In genomic region chr4:36573441-36573840, GRCh38 we compare ENCODE assay signal across 22 cellular contexts.
"Had no signal": no experiment of that assay in that cellular context is flagged by ENCODE, and none has a peak within 500 bp of the region (broad histone marks: within the 10 kb centered on the region; RNA-seq: fewer than 3 reads in every experiment).

No MANE protein-coding gene starts in this region.

- H3K36me3 Mint-ChIP-seq: immature natural killer cell; stimulated activated effector memory CD8-positive, alpha-beta T cell treated with anti-CD3 and anti-CD28 coated beads, Interleukin-12 subunit alpha, Interleukin-12 subunit beta, amount 100 ng/mL, for 72 hours had no signal

- H3K4me3 ChIP-seq: left ventricle myocardium inferior, lower lobe of right lung, prostate gland, right atrium auricular region, sigmoid colon, stomach, thyroid gland had no signal

- H3K4me1 Mint-ChIP-seq: immature natural killer cell; naive thymus-derived CD8-positive, alpha-beta T cell; nephron progenitor cell; stimulated activated effector memory CD8-positive, alpha-beta T cell treated with anti-CD3 and anti-CD28 coated beads, Interleukin-12 subunit alpha, Interleukin-12 subunit beta, amount 100 ng/mL, for 72 hours had no signal

- H3K9me3 ChIP-seq: prostate gland, thyroid gland had no signal

- DNase-seq: effector CD4-positive, alpha-beta T cell; hypothalamus; immature natural killer cell; islet precursor cell; kidney glomerular epithelial cell; left colon; left ventricle myocardium inferior; lower lobe of right lung; naive thymus-derived CD8-positive, alpha-beta T cell; nephron progenitor cell; nucleus accumbens; sigmoid colon; stimulated activated CD4-positive, alpha-beta T cell treated with anti-CD3 and anti-CD28 coated beads, Interleukin-2, amount 100 ng/mL, for 24 hours; stimulated activated CD4-positive, alpha-beta T cell treated with anti-CD3 and anti-CD28 coated beads, Interleukin-4, amount 100 ng/mL, for 24 hours; stimulated activated naive CD4-positive, alpha-beta T cell treated with Interleukin-2 at 50 U/mL for 16 hours; stomach; thyroid gland; trophoblast cell had no signal

- H3K4me1 ChIP-seq: left ventricle myocardium inferior, lower lobe of right lung, prostate gland, right atrium auricular region, sigmoid colon, stomach, thyroid gland had no signal

- H3K36me3 ChIP-seq: left ventricle myocardium inferior, lower lobe of right lung, prostate gland, right atrium auricular region, sigmoid colon, stomach, thyroid gland had no signal

- H3K4me3 Mint-ChIP-seq: immature natural killer cell; naive thymus-derived CD8-positive, alpha-beta T cell; nephron progenitor cell; stimulated activated effector memory CD8-positive, alpha-beta T cell treated with anti-CD3 and anti-CD28 coated beads, Interleukin-12 subunit alpha, Interleukin-12 subunit beta, amount 100 ng/mL, for 72 hours had no signal

- H3K27me3 ChIP-seq: right atrium auricular region, sigmoid colon, stomach, thyroid gland had no signal

- ATAC-seq: left colon; lower lobe of right lung; naive thymus-derived CD8-positive, alpha-beta T cell had no signal

- H3K27ac Mint-ChIP-seq: immature natural killer cell; nephron progenitor cell; stimulated activated effector memory CD8-positive, alpha-beta T cell treated with anti-CD3 and anti-CD28 coated beads, Interleukin-12 subunit alpha, Interleukin-12 subunit beta, amount 100 ng/mL, for 72 hours had no signal

- FAIRE-seq: frontal cortex had no signal

- H3K27ac ChIP-seq: left ventricle myocardium inferior, lower lobe of right lung, prostate gland, right atrium auricular region, sigmoid colon, stomach, thyroid gland had no signal
